In genomic region chr20:10670521-10671220, GRCh38 we compare ENCODE assay signal across 8 cellular contexts. TPM values are rescaled to one million over a fixed set of nuclear protein-coding genes. Genes with fewer than 3 reads are reported as not detected.
A peak's percentile ranks its signal among the peaks of the same experiment; 100 is the strongest.
DNase-seq lines count a peak whose midpoint lies in the region; ATAC-seq and TF ChIP-seq lines count a peak whose summit lies in the region.

No MANE protein-coding gene starts in this region.

- peak overlapping the region; percentile 97 for H3K27ac ChIP-seq in brain microvascular endothelial cell
- peak overlapping the region; percentile 97 for H3K27ac ChIP-seq in muscle layer of colon (ENCODE audit: low read depth, low read length)

- H3K9ac ChIP-seq in muscle layer of colon (ENCODE audit: low read length) = peak overlapping the region; percentile 65

- TF ChIP-seq CTCF in brain microvascular endothelial cell (IDR thresholded peaks at IDR 0.05; ENCODE audit: low read depth, low read length, missing control alignments) = no peak

- peaks cover 30% of the 10 kb centered on the region for H3K4me1 Mint-ChIP-seq in activated T-cell treated with anti-CD3 and anti-CD28 coated beads, Interleukin-2, amount 50 U/mL, for 72 hours (ENCODE audit: low read depth)
- peaks cover 28% of the 10 kb centered on the region for H3K4me1 Mint-ChIP-seq in activated T-cell treated with anti-CD3 and anti-CD28 coated beads, Interleukin-2, amount 50 U/mL, for 24 hours (ENCODE audit: low read depth)

- no peaks in the 10 kb centered on the region for H3K9me3 Mint-ChIP-seq in activated T-cell treated with anti-CD3 and anti-CD28 coated beads, Interleukin-2, amount 50 U/mL, for 72 hours
- H3K9me3 Mint-ChIP-seq in activated T-cell treated with anti-CD3 and anti-CD28 coated beads, Interleukin-2, amount 50 U/mL, for 24 hours = no peaks in the 10 kb centered on the region

- ATAC-seq in activated T-cell treated with anti-CD3 and anti-CD28 coated beads, Interleukin-2, amount 50 U/mL, for 72 hours (replicated peaks in 1 of 2) = no peak
- ATAC-seq in HG03378 (IDR thresholded peaks at IDR 0.05; ENCODE audit: unreplicated experiment) = peak; percentile 37

- in situ Hi-C loops in brain microvascular endothelial cell (cut with HindIII; ENCODE audit: low pct_ligation_motif_present, low sequenced_read_pairs) = no loop called here

- H3K27me3 Mint-ChIP-seq in activated T-cell treated with anti-CD3 and anti-CD28 coated beads, Interleukin-2, amount 50 U/mL, for 72 hours (ENCODE audit: low read depth) = peaks cover 52% of the 10 kb centered on the region
- H3K27me3 Mint-ChIP-seq in activated T-cell treated with anti-CD3 and anti-CD28 coated beads, Interleukin-2, amount 50 U/mL, for 24 hours = peaks cover 77% of the 10 kb centered on the region

- H3K4me3 ChIP-seq in brain microvascular endothelial cell (ENCODE audit: low read depth, low read length) (peak overlapping the region; percentile 86), muscle layer of colon (ENCODE audit: low read depth in 1 of 2, low read length in 2 of 2) (peak overlapping the region; percentile 89 to 93)

- H3K36me3 ChIP-seq in brain microvascular endothelial cell (replicated peaks) = peaks cover 44% of the 10 kb centered on the region
- peaks cover 9% of the 10 kb centered on the region for H3K36me3 ChIP-seq in muscle layer of colon (ENCODE audit: insufficient read depth, low read length)

- peak overlapping the region; percentile 65 to 85 for H3K4me3 Mint-ChIP-seq in activated T-cell treated with anti-CD3 and anti-CD28 coated beads, Interleukin-2, amount 50 U/mL, for 72 hours
- H3K4me3 Mint-ChIP-seq in activated T-cell treated with anti-CD3 and anti-CD28 coated beads, Interleukin-2, amount 50 U/mL, for 24 hours = no peak overlapping the region

- H3K27me3 ChIP-seq in brain microvascular endothelial cell (replicated peaks) (no peaks in the 10 kb centered on the region), muscle layer of colon (ENCODE audit: control insufficient read depth in 1 of 2, insufficient read depth in 2 of 2, low read length in 2 of 2) (no peaks in the 10 kb centered on the region)

- no peaks in the 10 kb centered on the region for H3K9me3 ChIP-seq in muscle layer of colon (ENCODE audit: low read length)

- DNase-seq in activated T-cell treated with anti-CD3 and anti-CD28 coated beads, Interleukin-2, amount 50 U/mL, for 72 hours = no peak
- no peak for DNase-seq in activated T-cell treated with anti-CD3 and anti-CD28 coated beads, Interleukin-2, amount 50 U/mL, for 24 hours
- DNase-seq in brain microvascular endothelial cell = no peak
- DNase-seq in NCI-H510A (lab: John Stamatoyannopoulos, UW) = no peak
- DNase-seq in activated CD8-positive, alpha-beta memory T cell treated with anti-CD3 and anti-CD28 coated beads, Interleukin-2, amount 50 U/mL, for 48 hours = no peak
- no peak for DNase-seq in AG08396 (ENCODE audit: low spot score)

- no peak overlapping the region for H3K27ac Mint-ChIP-seq in activated T-cell treated with anti-CD3 and anti-CD28 coated beads, Interleukin-2, amount 50 U/mL, for 72 hours
- no peak overlapping the region for H3K27ac Mint-ChIP-seq in activated T-cell treated with anti-CD3 and anti-CD28 coated beads, Interleukin-2, amount 50 U/mL, for 24 hours

- peaks cover 58% of the 10 kb centered on the region for H3K4me1 ChIP-seq in muscle layer of colon (ENCODE audit: insufficient read depth, low read length)

- no peaks in the 10 kb centered on the region for H3K36me3 Mint-ChIP-seq in activated T-cell treated with anti-CD3 and anti-CD28 coated beads, Interleukin-2, amount 50 U/mL, for 72 hours (ENCODE audit: insufficient read depth in 2 of 2)
- H3K36me3 Mint-ChIP-seq in activated T-cell treated with anti-CD3 and anti-CD28 coated beads, Interleukin-2, amount 50 U/mL, for 24 hours (ENCODE audit: low read depth) = no peaks in the 10 kb centered on the region

RNA-seq across cellular contexts. Expression of gene JAG1, which starts 3.1 kb away (rescaled TPM):
- total RNA-seq in activated T-cell treated with anti-CD3 and anti-CD28 coated beads, Interleukin-2, amount 50 U/mL, for 72 hours = 1 to 10 TPM; 1.0 to 1.2 TPM
